Comparison of ENCODE assay signal across 32 cellular contexts in the genomic region with DNA sequence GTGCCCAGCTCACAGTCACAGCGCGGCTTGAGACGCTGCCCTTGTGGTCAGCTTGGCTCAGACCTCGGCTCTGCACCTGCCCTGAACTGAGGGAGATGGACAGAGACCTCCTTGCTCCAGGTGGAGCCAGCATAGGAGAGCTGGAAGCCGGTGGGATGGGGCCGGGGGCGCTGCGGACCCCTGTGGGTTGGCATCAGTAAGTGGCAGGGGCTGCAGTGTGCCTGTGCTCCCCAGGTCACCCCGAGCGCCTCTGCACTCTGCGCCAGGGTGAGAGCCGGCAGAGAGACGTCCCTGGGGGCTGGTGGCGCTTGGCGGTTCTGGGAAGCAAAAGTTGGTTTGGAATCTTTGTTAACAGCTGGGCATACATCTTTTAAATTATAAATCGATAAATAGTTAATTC.
"Had no signal": no experiment of that assay in that cellular context is flagged by ENCODE, and none has a peak within 500 bp of the region (broad histone marks: within the 10 kb centered on the region; RNA-seq: fewer than 3 reads in every experiment).

No MANE protein-coding gene starts in this region.

- H3K27me3 ChIP-seq: ascending aorta, body of pancreas, brain microvascular endothelial cell, cardiac muscle cell had no signal

- H3K4me3 ChIP-seq: adrenal gland, ascending aorta, body of pancreas, breast epithelium, cardiac muscle cell had no signal

- H3K36me3 ChIP-seq: adrenal gland, ascending aorta, brain microvascular endothelial cell, breast epithelium, cardiac muscle cell had no signal

- H3K27ac ChIP-seq: adrenal gland, ascending aorta, body of pancreas, brain microvascular endothelial cell, breast epithelium, cardiac muscle cell had no signal

- H3K9me3 ChIP-seq: adrenal gland, ascending aorta, body of pancreas, breast epithelium had no signal

- ATAC-seq: activated naive CD4-positive, alpha-beta T cell treated with anti-CD3 and anti-CD28 coated beads, Interleukin-2, amount 50 U/mL, for 72 hours; activated naive CD8-positive, alpha-beta T cell treated with anti-CD3 and anti-CD28 coated beads, Interleukin-2, amount 50 U/mL, for 24 hours; activated T-cell treated with anti-CD3 and anti-CD28 coated beads, Interleukin-2, amount 50 U/mL, for 4 hours; activated T-cell treated with anti-CD3 and anti-CD28 coated beads, Interleukin-2, amount 50 U/mL, for 72 hours; activated T-helper 17 cell treated with anti-CD3 and anti-CD28 coated beads, Interleukin-2, amount 50 U/mL, for 72 hours; body of pancreas had no signal

- H3K4me1 ChIP-seq: adrenal gland, ascending aorta, body of pancreas, breast epithelium had no signal

- DNase-seq: activated effector memory CD4-positive, alpha-beta T cell treated with anti-CD3 and anti-CD28 coated beads, Interleukin-2, amount 50 U/mL, for 16 hours; activated effector memory CD4-positive, alpha-beta T cell treated with Interleukin-2 at 50 U/mL for 16 hours; activated gamma-delta T cell; activated gamma-delta T cell treated with Interleukin-2 at 50 U/mL for 16 hours; activated naive CD4-positive, alpha-beta T cell; activated naive CD4-positive, alpha-beta T cell treated with anti-CD3 and anti-CD28 coated beads for 36 hours; activated naive CD4-positive, alpha-beta T cell treated with anti-CD3 and anti-CD28 coated beads, Interleukin-2, amount 10 ng/mL, durations not matched to agents 7 days and 5 days; activated naive CD4-positive, alpha-beta T cell treated with anti-CD3 and anti-CD28 coated beads, Interleukin-2, amount 50 U/mL, for 16 hours; activated naive CD4-positive, alpha-beta T cell treated with Interleukin-2 at 50 U/mL for 16 hours; activated naive CD8-positive, alpha-beta T cell treated with anti-CD3 and anti-CD28 coated beads for 36 hours; activated naive CD8-positive, alpha-beta T cell treated with anti-CD3 and anti-CD28 coated beads, Interleukin-2, amount 10 ng/mL, durations not matched to agents 7 days and 5 days; activated naive CD8-positive, alpha-beta T cell treated with anti-CD3 and anti-CD28 coated beads, Interleukin-2, amount 50 U/mL, for 24 hours; activated T-cell treated with anti-CD3 and anti-CD28 coated beads, Interleukin-2, amount 50 U/mL, for 1 hour; activated T-cell treated with anti-CD3 and anti-CD28 coated beads, Interleukin-2, amount 50 U/mL, for 24 hours; activated T-cell treated with anti-CD3 and anti-CD28 coated beads, Interleukin-2, amount 50 U/mL, for 4 hours; activated T-cell treated with anti-CD3 and anti-CD28 coated beads, Interleukin-2, amount 50 U/mL, for 48 hours; activated T-cell treated with anti-CD3 and anti-CD28 coated beads, Interleukin-2, amount 50 U/mL, for 72 hours; adrenal gland; amniotic stem cell; amygdala; anterior cingulate cortex; aorta; body of pancreas; brain microvascular endothelial cell; caudate nucleus; central memory CD4-positive, alpha-beta T cell; cerebellar nuclear complex had no signal
